ENCODE assay signal across 8 cellular contexts in genomic region chr7:98831641-98832221, GRCh38. TPM values are rescaled to one million over a fixed set of nuclear protein-coding genes. Genes with fewer than 3 reads are reported as not detected.
DNase-seq lines count a peak whose midpoint lies in the region; ATAC-seq and TF ChIP-seq lines count a peak whose summit lies in the region.

No MANE protein-coding gene starts in this region.

- no peak overlapping the region for H2AFZ ChIP-seq in OCI-LY1 (ENCODE audit: low read length)

- no peaks in the 10 kb centered on the region for H3F3A ChIP-seq in OCI-LY1 (ENCODE audit: insufficient read depth, low read length)

- no peak overlapping the region for H3K4me3 Mint-ChIP-seq in activated naive CD8-positive, alpha-beta T cell treated with anti-CD3 and anti-CD28 coated beads, Interleukin-2, amount 10 ng/mL, durations not matched to agents 7 days and 5 days
- no peak overlapping the region for H3K4me3 Mint-ChIP-seq in nephron progenitor cell

- H3K9me2 ChIP-seq in OCI-LY1 (ENCODE audit: low read depth, low read length) = no peaks in the 10 kb centered on the region

- H3K36me3 ChIP-seq in OCI-LY1 (ENCODE audit: insufficient read depth, low read length) = no peaks in the 10 kb centered on the region
- H3K36me3 ChIP-seq in effector memory CD4-positive, alpha-beta T cell (ENCODE audit: control insufficient read depth, insufficient read depth, low read length) = no peaks in the 10 kb centered on the region

- no peaks in the 10 kb centered on the region for H3K9me3 Mint-ChIP-seq in activated naive CD8-positive, alpha-beta T cell treated with anti-CD3 and anti-CD28 coated beads, Interleukin-2, amount 10 ng/mL, durations not matched to agents 7 days and 5 days
- H3K9me3 Mint-ChIP-seq in nephron progenitor cell = no peaks in the 10 kb centered on the region

- H3K36me3 Mint-ChIP-seq in activated naive CD8-positive, alpha-beta T cell treated with anti-CD3 and anti-CD28 coated beads, Interleukin-2, amount 10 ng/mL, durations not matched to agents 7 days and 5 days = no peaks in the 10 kb centered on the region
- H3K36me3 Mint-ChIP-seq in nephron progenitor cell (ENCODE audit: low read depth) = no peaks in the 10 kb centered on the region

- H3K27me3 Mint-ChIP-seq in activated naive CD8-positive, alpha-beta T cell treated with anti-CD3 and anti-CD28 coated beads, Interleukin-2, amount 10 ng/mL, durations not matched to agents 7 days and 5 days = peaks cover 2% of the 10 kb centered on the region
- peaks cover 24% of the 10 kb centered on the region for H3K27me3 Mint-ChIP-seq in nephron progenitor cell (ENCODE audit: low read depth, poor library complexity)

- intact Hi-C loops in posterior cingulate gyrus (cut with DNase I) = no loop called here

- POLR2A ChIA-PET in activated naive CD8-positive, alpha-beta T cell treated with anti-CD3 and anti-CD28 coated beads, Interleukin-2, amount 10 ng/mL, durations not matched to agents 7 days and 5 days (lab: Charles Lee) = no interaction called here

- H3K79me2 ChIP-seq in OCI-LY1 (ENCODE audit: insufficient read depth, low read length) = no peaks in the 10 kb centered on the region

- no peaks in the 10 kb centered on the region for H3K4me1 Mint-ChIP-seq in activated naive CD8-positive, alpha-beta T cell treated with anti-CD3 and anti-CD28 coated beads, Interleukin-2, amount 10 ng/mL, durations not matched to agents 7 days and 5 days
- H3K4me1 Mint-ChIP-seq in nephron progenitor cell = peaks cover 3% of the 10 kb centered on the region

- DNase-seq in ELF-1 (ENCODE audit: low read depth, low spot score) (peak; percentile 53), nephron progenitor cell (peak; percentile 30), NCI-H128 (lab: John Stamatoyannopoulos, UW; ENCODE audit: unreplicated experiment) (no peak), posterior cingulate gyrus (no peak)
- DNase-seq in activated naive CD8-positive, alpha-beta T cell treated with anti-CD3 and anti-CD28 coated beads, Interleukin-2, amount 10 ng/mL, durations not matched to agents 7 days and 5 days = peak; percentile 47
- no peak for DNase-seq in effector memory CD4-positive, alpha-beta T cell

- no peak for ATAC-seq in activated naive CD8-positive, alpha-beta T cell treated with anti-CD3 and anti-CD28 coated beads, Interleukin-2, amount 10 ng/mL, durations not matched to agents 7 days and 5 days (ENCODE audit: low read depth)
- no peak for ATAC-seq in HG03039 (IDR thresholded peaks at IDR 0.05; ENCODE audit: unreplicated experiment)

- H3K4me3 ChIP-seq in OCI-LY1 (ENCODE audit: low read depth, low read length, poor library complexity, severe bottlenecking) = no peak overlapping the region
- no peak overlapping the region for H3K4me3 ChIP-seq in effector memory CD4-positive, alpha-beta T cell (ENCODE audit: insufficient read depth, low read depth, low read length, poor library complexity, severe bottlenecking)

- peak; percentile 90 for TF ChIP-seq CTCF in OCI-LY1 (IDR thresholded peaks at IDR 0.05; ENCODE audit: low read length)
- peak; percentile 49 for TF ChIP-seq CTCF in nephron progenitor cell (IDR thresholded peaks at IDR 0.05)

- no peak overlapping the region for H3K27ac ChIP-seq in OCI-LY1 (ENCODE audit: low read depth, low read length, poor library complexity, severe bottlenecking)
- H3K27ac ChIP-seq in effector memory CD4-positive, alpha-beta T cell (ENCODE audit: insufficient read depth, low read length, poor library complexity, severe bottlenecking) = no peak overlapping the region

- no peak overlapping the region for H3K27ac Mint-ChIP-seq in activated naive CD8-positive, alpha-beta T cell treated with anti-CD3 and anti-CD28 coated beads, Interleukin-2, amount 10 ng/mL, durations not matched to agents 7 days and 5 days
- H3K27ac Mint-ChIP-seq in nephron progenitor cell = no peak overlapping the region

- no peak overlapping the region for H3K4me2 ChIP-seq in OCI-LY1 (ENCODE audit: low read length)

- H3K9ac ChIP-seq in OCI-LY1 (ENCODE audit: low read length) = no peak overlapping the region

- H3K9me3 ChIP-seq in OCI-LY1 (ENCODE audit: low read length) = no peaks in the 10 kb centered on the region
- H3K9me3 ChIP-seq in effector memory CD4-positive, alpha-beta T cell (ENCODE audit: control insufficient read depth, low read length) = no peaks in the 10 kb centered on the region

- H3K4me1 ChIP-seq in OCI-LY1 (ENCODE audit: insufficient read depth, low read length, severe bottlenecking) = no peaks in the 10 kb centered on the region
- no peaks in the 10 kb centered on the region for H3K4me1 ChIP-seq in effector memory CD4-positive, alpha-beta T cell (ENCODE audit: control insufficient read depth, insufficient read depth, low read length, poor library complexity, severe bottlenecking)

- no peaks in the 10 kb centered on the region for H3K27me3 ChIP-seq in OCI-LY1 (ENCODE audit: insufficient read depth, low read length)
- no peaks in the 10 kb centered on the region for H3K27me3 ChIP-seq in effector memory CD4-positive, alpha-beta T cell (replicated peaks; ENCODE audit: control insufficient read depth, insufficient read depth, low read length, poor library complexity, severe bottlenecking)

- H4K20me1 ChIP-seq in OCI-LY1 (ENCODE audit: insufficient read depth, low read length) = no peaks in the 10 kb centered on the region

RNA-seq across cellular contexts. Expression of gene TMEM130, which starts 38.1 kb away (rescaled TPM):
- total RNA-seq in activated naive CD8-positive, alpha-beta T cell treated with anti-CD3 and anti-CD28 coated beads, Interleukin-2, amount 10 ng/mL, durations not matched to agents 7 days and 5 days = not detected

RNA-seq across cellular contexts. Expression of gene TRRAP, which starts 46.6 kb away (rescaled TPM):
- total RNA-seq in activated naive CD8-positive, alpha-beta T cell treated with anti-CD3 and anti-CD28 coated beads, Interleukin-2, amount 10 ng/mL, durations not matched to agents 7 days and 5 days = 10 to 100 TPM; 57.4 to 60.0 TPM

Comparison
In these comparisons a context has a peak if more than half of its experiments do, and no peak if none do; other contexts are left out.
1. DNase-seq: peak in ELF-1 (single experiment), activated naive CD8-positive, alpha-beta T cell treated with anti-CD3 and anti-CD28 coated beads, Interleukin-2, amount 10 ng/mL, durations not matched to agents 7 days and 5 days (single experiment) and nephron progenitor cell (single experiment); none in NCI-H128 (single experiment), effector memory CD4-positive, alpha-beta T cell (0 of 3) and posterior cingulate gyrus (0 of 10).